ENCODE assay signal across 1 cellular context in genomic region chr16:3171855-3172593, GRCh38.
TF ChIP-seq lines count a peak whose summit lies in the region.

No MANE protein-coding gene starts in this region.

TF ChIP-seq in HepG2, 621 proteins besides CTCF, POLR2A, EP300 and RAD21 (continued from another document and continues in another):
- TF ChIP-seq ZBTB10 (CRISPR knock-in tag; IDR thresholded peaks at IDR 0.05; ENCODE audit: borderline replicate concordance) (peak; percentile 45; the same call in 1 of the 2 replicates), ZNF790 (CRISPR knock-in tag; IDR thresholded peaks at IDR 0.05; ENCODE audit: borderline replicate concordance) (0 out of 2 replicates have a peak, but pooled peaks have one; percentile 33), NFE2L1 (CRISPR knock-in tag; IDR thresholded peaks at IDR 0.05; ENCODE audit: borderline replicate concordance) (0 out of 2 replicates have a peak, but pooled peaks have one; percentile 4), ATF3 (CRISPR knock-in tag; IDR thresholded peaks at IDR 0.05) (no peak), ARID5B (CRISPR knock-in tag; IDR thresholded peaks at IDR 0.05) (peak; percentile 44; the same call in 1 of the 2 replicates), ZMYM2 (CRISPR knock-in tag; IDR thresholded peaks at IDR 0.05) (peak; percentile 49; the same call in 1 of the 2 replicates), TFDP1 (CRISPR knock-in tag; IDR thresholded peaks at IDR 0.05; ENCODE audit: borderline replicate concordance) (peak; percentile 31; the same call in 1 of the 2 replicates), CREB1 (IDR thresholded peaks at IDR 0.05) (no peak), CREB1 (CRISPR knock-in tag; IDR thresholded peaks at IDR 0.05) (peak; percentile 26; the same call in 1 of the 2 replicates), RXRA (CRISPR knock-in tag; IDR thresholded peaks at IDR 0.05) (no peak), ZNF629 (CRISPR knock-in tag; conservative IDR thresholded peaks at IDR 0.05) (peak; percentile 34; the same call in 1 of the 2 replicates), ZSCAN9 (CRISPR knock-in tag; IDR thresholded peaks at IDR 0.05; ENCODE audit: borderline replicate concordance) (0 out of 2 replicates have a peak, but pooled peaks have one; percentile 40), ZNF747 (CRISPR knock-in tag; IDR thresholded peaks at IDR 0.05; ENCODE audit: borderline replicate concordance) (no peak), ZBTB3 (CRISPR knock-in tag; IDR thresholded peaks at IDR 0.05; ENCODE audit: borderline replicate concordance, low read depth) (no peak), ZNF24 (IDR thresholded peaks at IDR 0.05) (peak; percentile 93), NONO (IDR thresholded peaks at IDR 0.05) (no peak), NONO (CRISPR knock-in tag; conservative IDR thresholded peaks at IDR 0.05) (peak; percentile 67; the same call in 1 of the 2 replicates), ARID3A (IDR thresholded peaks at IDR 0.05; ENCODE audit: low read depth, low read length) (no peak), PBX3 (CRISPR knock-in tag; IDR thresholded peaks at IDR 0.05; ENCODE audit: borderline replicate concordance) (no peak), ZFP37 (CRISPR knock-in tag; IDR thresholded peaks at IDR 0.05; ENCODE audit: borderline replicate concordance) (no peak), NR2F6 (IDR thresholded peaks at IDR 0.05) (no peak; the same call in 1 of the 2 replicates), NR2F6 (CRISPR knock-in tag; IDR thresholded peaks at IDR 0.05) (0 out of 2 replicates have a peak, but pooled peaks have one; percentile 14), KAT7 (CRISPR knock-in tag; IDR thresholded peaks at IDR 0.05; ENCODE audit: borderline replicate concordance) (0 out of 2 replicates have a peak, but pooled peaks have one; percentile 42), GATAD1 (CRISPR knock-in tag; IDR thresholded peaks at IDR 0.05) (no peak), NFKB2 (CRISPR knock-in tag; IDR thresholded peaks at IDR 0.05; ENCODE audit: borderline replicate concordance) (0 out of 2 replicates have a peak, but pooled peaks have one; percentile 26), ZSCAN21 (CRISPR knock-in tag; IDR thresholded peaks at IDR 0.05; ENCODE audit: borderline replicate concordance) (peak; percentile 59; the same call in 1 of the 2 replicates), GABPB1 (CRISPR knock-in tag; IDR thresholded peaks at IDR 0.05) (peak; percentile 81), HOXA3 (CRISPR knock-in tag; IDR thresholded peaks at IDR 0.05) (peak; percentile 56), ZNF12 (CRISPR knock-in tag; IDR thresholded peaks at IDR 0.05) (0 out of 2 replicates have a peak, but pooled peaks have one; percentile 27), MED1 (CRISPR knock-in tag; IDR thresholded peaks at IDR 0.05) (peak; percentile 34; the same call in 1 of the 2 replicates), MXI1 (IDR thresholded peaks at IDR 0.05; ENCODE audit: borderline replicate concordance, low read depth, low read length) (0 out of 3 replicates have a peak, but pooled peaks have one; percentile 12), ARHGAP35 (CRISPR knock-in tag; IDR thresholded peaks at IDR 0.05; ENCODE audit: borderline replicate concordance) (no peak), ZNF761 (CRISPR knock-in tag; conservative IDR thresholded peaks at IDR 0.05) (0 out of 2 replicates have a peak, but pooled peaks have one; percentile 17), CENPT (CRISPR knock-in tag; IDR thresholded peaks at IDR 0.05; ENCODE audit: low read depth) (no peak), ZNF691 (CRISPR knock-in tag; IDR thresholded peaks at IDR 0.05; ENCODE audit: borderline replicate concordance, low read depth) (0 out of 2 replicates have a peak, but pooled peaks have one; percentile 43), KDM2A (CRISPR knock-in tag; IDR thresholded peaks at IDR 0.05; ENCODE audit: borderline replicate concordance, low read depth) (peak; percentile 79), DMAP1 (CRISPR knock-in tag; IDR thresholded peaks at IDR 0.05) (no peak), ZNF350 (CRISPR knock-in tag; IDR thresholded peaks at IDR 0.05; ENCODE audit: borderline replicate concordance, low read depth) (0 out of 2 replicates have a peak, but pooled peaks have one; percentile 22), ZNF710 (CRISPR knock-in tag; IDR thresholded peaks at IDR 0.05; ENCODE audit: borderline replicate concordance) (peak; percentile 37; the same call in 1 of the 2 replicates), SMC3 (IDR thresholded peaks at IDR 0.05; ENCODE audit: low read length) (no peak), FOXA3 (CRISPR knock-in tag; IDR thresholded peaks at IDR 0.05) (peak; percentile 32; the same call in 1 of the 2 replicates), HOXA5 (CRISPR knock-in tag; IDR thresholded peaks at IDR 0.05) (0 out of 2 replicates have a peak, but pooled peaks have one; percentile 37), RBAK (CRISPR knock-in tag; IDR thresholded peaks at IDR 0.05) (no peak), ZNF580 (CRISPR knock-in tag; IDR thresholded peaks at IDR 0.05; ENCODE audit: borderline replicate concordance, low read depth) (peak; percentile 51; the same call in 1 of the 2 replicates), NFKBIZ (CRISPR knock-in tag; IDR thresholded peaks at IDR 0.05) (0 out of 2 replicates have a peak, but pooled peaks have one; percentile 6)
